21 cellular contexts compared by ENCODE assay signal in the genomic region with DNA sequence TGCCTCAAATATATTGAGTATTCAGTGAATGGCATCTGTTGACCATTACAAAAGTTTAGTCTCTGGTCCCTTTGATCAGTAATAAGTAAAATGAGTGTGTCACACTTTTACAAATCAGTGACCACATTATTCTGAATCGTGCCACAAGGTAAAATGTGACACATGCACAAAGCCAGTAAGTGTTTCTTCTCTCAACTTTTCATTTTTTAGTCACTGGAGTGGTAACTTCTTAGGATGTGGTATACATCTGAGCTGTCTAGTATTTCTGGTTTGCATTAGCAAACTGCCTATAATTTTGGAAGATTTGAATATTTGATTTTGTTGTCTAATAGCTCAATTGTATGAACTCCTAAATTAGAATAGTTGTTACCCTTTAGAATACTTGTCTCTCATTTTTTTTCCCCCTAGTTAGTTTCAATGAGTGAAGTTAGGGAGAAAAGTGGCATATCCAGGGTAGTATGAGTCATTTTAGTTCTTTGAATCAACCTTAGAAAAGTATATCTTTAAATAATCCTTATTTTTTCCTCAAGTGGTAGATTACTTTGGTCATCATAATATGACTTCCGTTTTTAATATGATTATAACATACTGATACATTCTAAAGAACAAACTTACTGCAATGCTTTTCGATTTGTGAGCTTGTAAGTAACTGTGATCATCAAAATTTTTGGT. TPM values are rescaled to one million over a fixed set of nuclear protein-coding genes. Genes with fewer than 3 reads are reported as not detected.
DNase-seq lines count a peak whose midpoint lies in the region; ATAC-seq, FAIRE-seq and TF ChIP-seq lines count a peak whose summit lies in the region.
"Had no signal": no experiment of that assay in that cellular context is flagged by ENCODE, and none has a peak within 500 bp of the region (broad histone marks: within the 10 kb centered on the region; RNA-seq: fewer than 3 reads in every experiment).

No MANE protein-coding gene starts in this region.

- H3K36me3 ChIP-seq in Panc1 (ENCODE audit: control insufficient read depth, insufficient read depth, low read length) (0 out of 2 replicates have a peak, but pooled peaks cover 3% of the 10 kb centered on the region), endothelial cell of umbilical vein (ENCODE audit: control insufficient read depth in 2 of 2, extremely low read depth in 1 of 2, insufficient read depth in 2 of 2, low read length in 2 of 2) (no peaks in the 10 kb centered on the region), spleen (peaks cover 0 to 37% (median 0%) of the 10 kb centered on the region in 6 donors)
- H3K36me3 ChIP-seq: adrenal gland had no signal

- intact Hi-C loops in activated CD8-positive, alpha-beta T cell treated with anti-CD3 and anti-CD28 coated beads for 36 hours (cut with micrococcal nuclease): no loop called here
- intact Hi-C loops in Panc1 (cut with micrococcal nuclease; ENCODE audit: unreplicated experiment): no loop called here
- intact Hi-C loops in endothelial cell of umbilical vein (cut with micrococcal nuclease): no loop called here
- intact Hi-C loops in spleen (cut with DNase I; ENCODE audit: low total_unique reads): no loop called here

- H3K4me3 ChIP-seq in Panc1 (ENCODE audit: low read depth in 2 of 2, low read length in 2 of 2) (no peak overlapping the region), endothelial cell of umbilical vein (replicated peaks in 1 of 3; ENCODE audit: insufficient read depth in 1 of 3, low read depth in 1 of 3, low read length in 3 of 3) (peak overlapping the region in 1 of 3 experiments; percentile 5), spleen (no peak overlapping the region)
- H3K4me3 ChIP-seq: adrenal gland, cardiac muscle cell, esophagus squamous epithelium had no signal

- H3K9me3 Mint-ChIP-seq in activated CD8-positive, alpha-beta T cell treated with anti-CD3 and anti-CD28 coated beads for 36 hours: no peaks in the 10 kb centered on the region
- H3K9me3 Mint-ChIP-seq in activated CD8-positive, alpha-beta T cell treated with anti-CD3 and anti-CD28 coated beads, Interleukin-2, amount 10 ng/mL, durations not matched to agents 7 days and 5 days (ENCODE audit: insufficient read depth): no peaks in the 10 kb centered on the region
- no peaks in the 10 kb centered on the region for H3K9me3 Mint-ChIP-seq in stimulated activated memory B cell treated with anti-CD40 and anti-IgM and Interleukin-4, amounts not matched to agents 10 μg/mL and 1 μg/mL and 100 μg/mL, for 72 hours
- H3K9me3 Mint-ChIP-seq: CD4-positive, alpha-beta T cell; naive B cell had no signal

- no peaks in the 10 kb centered on the region for H3K27me3 Mint-ChIP-seq in activated CD8-positive, alpha-beta T cell treated with anti-CD3 and anti-CD28 coated beads for 36 hours
- H3K27me3 Mint-ChIP-seq in activated CD8-positive, alpha-beta T cell treated with anti-CD3 and anti-CD28 coated beads, Interleukin-2, amount 10 ng/mL, durations not matched to agents 7 days and 5 days (ENCODE audit: low read depth): no peaks in the 10 kb centered on the region
- H3K27me3 Mint-ChIP-seq in stimulated activated memory B cell treated with anti-CD40 and anti-IgM and Interleukin-4, amounts not matched to agents 10 μg/mL and 1 μg/mL and 100 μg/mL, for 72 hours: no peaks in the 10 kb centered on the region
- H3K27me3 Mint-ChIP-seq: CD4-positive, alpha-beta T cell; naive B cell; progenitor cell of endocrine pancreas had no signal

- POLR2A ChIA-PET in activated CD8-positive, alpha-beta T cell treated with anti-CD3 and anti-CD28 coated beads for 36 hours (lab: Charles Lee): no interaction called here
- POLR2A ChIA-PET in activated CD8-positive, alpha-beta T cell treated with anti-CD3 and anti-CD28 coated beads, Interleukin-2, amount 10 ng/mL, durations not matched to agents 7 days and 5 days (lab: Charles Lee): no interaction called here
- POLR2A ChIA-PET in Panc1 (lab: Charles Lee) (no interaction called here), endothelial cell of umbilical vein (lab: Charles Lee) (no interaction called here)

- peaks cover 28% of the 10 kb centered on the region for H3K4me1 Mint-ChIP-seq in activated CD8-positive, alpha-beta T cell treated with anti-CD3 and anti-CD28 coated beads for 36 hours (ENCODE audit: low read depth)
- H3K4me1 Mint-ChIP-seq in activated CD8-positive, alpha-beta T cell treated with anti-CD3 and anti-CD28 coated beads, Interleukin-2, amount 10 ng/mL, durations not matched to agents 7 days and 5 days (ENCODE audit: low read depth): peaks cover 20% of the 10 kb centered on the region
- H3K4me1 Mint-ChIP-seq in stimulated activated memory B cell treated with anti-CD40 and anti-IgM and Interleukin-4, amounts not matched to agents 10 μg/mL and 1 μg/mL and 100 μg/mL, for 72 hours: peaks cover 11% of the 10 kb centered on the region

- ATAC-seq in activated CD8-positive, alpha-beta T cell treated with anti-CD3 and anti-CD28 coated beads for 36 hours: peak; percentile 80
- no peak for ATAC-seq in activated CD8-positive, alpha-beta T cell treated with anti-CD3 and anti-CD28 coated beads, Interleukin-2, amount 10 ng/mL, durations not matched to agents 7 days and 5 days
- ATAC-seq in Panc1 (no peak), GM18517 (IDR thresholded peaks at IDR 0.05; ENCODE audit: unreplicated experiment) (no peak)
- no peak for ATAC-seq in stimulated activated memory B cell treated with anti-CD40 and anti-IgM and Interleukin-4, amounts not matched to agents 10 μg/mL and 1 μg/mL and 100 μg/mL, for 72 hours

- no peak for FAIRE-seq in endothelial cell of umbilical vein (lab: Jason Lieb, UNC)

- H3K9me1 ChIP-seq in endothelial cell of umbilical vein (replicated peaks; ENCODE audit: control insufficient read depth, extremely low read depth, insufficient read depth, low read length): no peaks in the 10 kb centered on the region

- H3K9me3 ChIP-seq in Panc1 (ENCODE audit: control insufficient read depth, insufficient read depth, low read depth, low read length): no peaks in the 10 kb centered on the region
- H3K9me3 ChIP-seq in endothelial cell of umbilical vein (replicated peaks; ENCODE audit: control insufficient read depth, insufficient read depth, low read length): no peaks in the 10 kb centered on the region
- no peaks in the 10 kb centered on the region for H3K9me3 ChIP-seq in spleen
- H3K9me3 ChIP-seq: adrenal gland, esophagus squamous epithelium had no signal

- H3K4me1 ChIP-seq in Panc1 (ENCODE audit: control insufficient read depth, insufficient read depth, low read length) (peaks cover 9% of the 10 kb centered on the region; the same call in 1 of the 2 replicates), endothelial cell of umbilical vein (ENCODE audit: control insufficient read depth, extremely low read depth, insufficient read depth, low read length) (peaks cover 21% of the 10 kb centered on the region), spleen (peaks cover 0 to 68% (median 17%) of the 10 kb centered on the region in 6 donors)

- peaks cover 12% of the 10 kb centered on the region for H3K36me3 Mint-ChIP-seq in activated CD8-positive, alpha-beta T cell treated with anti-CD3 and anti-CD28 coated beads for 36 hours (ENCODE audit: low read depth)
- H3K36me3 Mint-ChIP-seq in activated CD8-positive, alpha-beta T cell treated with anti-CD3 and anti-CD28 coated beads, Interleukin-2, amount 10 ng/mL, durations not matched to agents 7 days and 5 days (ENCODE audit: low read depth): peaks cover 28% of the 10 kb centered on the region
- peaks cover 31% of the 10 kb centered on the region for H3K36me3 Mint-ChIP-seq in stimulated activated memory B cell treated with anti-CD40 and anti-IgM and Interleukin-4, amounts not matched to agents 10 μg/mL and 1 μg/mL and 100 μg/mL, for 72 hours

- no peak overlapping the region for H3K27ac ChIP-seq in Panc1 (ENCODE audit: low read length)
- no peak overlapping the region for H3K27ac ChIP-seq in endothelial cell of umbilical vein (ENCODE audit: insufficient read depth, low read depth, low read length)
- H3K27ac ChIP-seq in spleen: peak overlapping the region in 5 of 8 donors; percentile 16 to 60 (median 32)
- H3K27ac ChIP-seq: cardiac muscle cell, esophagus squamous epithelium had no signal

- TF ChIP-seq POLR2A in endothelial cell of umbilical vein (IDR thresholded peaks at IDR 0.05; ENCODE audit: low read depth, low read length) (no peak), spleen (IDR thresholded peaks at IDR 0.05) (no peak)

- DNase-seq in activated CD8-positive, alpha-beta T cell treated with anti-CD3 and anti-CD28 coated beads for 36 hours: peak; percentile 10
- no peak for DNase-seq in activated CD8-positive, alpha-beta T cell treated with anti-CD3 and anti-CD28 coated beads, Interleukin-2, amount 10 ng/mL, durations not matched to agents 7 days and 5 days
- DNase-seq in Panc1 (ENCODE audit: low read depth, low spot score) (no peak), endothelial cell of umbilical vein (ENCODE audit: low read depth, low spot score) (no peak), spleen (no peak), NCI-H2196 treated with DMSO at 0.1 percent for 48 hours (lab: John Stamatoyannopoulos, UW; ENCODE audit: unreplicated experiment) (no peak)
- DNase-seq: ACHN; activated CD4-positive, CD25-positive, alpha-beta regulatory T cell; adrenal gland; CD4-positive, alpha-beta T cell; DMS53; effector CD4-positive, alpha-beta T cell; esophagus squamous epithelium; naive B cell; NCI-H1048; NCI-H2081; NCI-H510A treated with DMSO at 0.1 percent for 48 hours had no signal

- TF ChIP-seq CTCF in activated CD8-positive, alpha-beta T cell treated with anti-CD3 and anti-CD28 coated beads for 36 hours (IDR thresholded peaks at IDR 0.05): no peak
- TF ChIP-seq CTCF in Panc1 (IDR thresholded peaks at IDR 0.05): no peak
- TF ChIP-seq CTCF in endothelial cell of umbilical vein (IDR thresholded peaks at IDR 0.05; ENCODE audit: extremely low read depth in 1 of 2, insufficient read depth in 1 of 2, low read depth in 1 of 2, low read length in 2 of 2): no peak
- TF ChIP-seq CTCF in spleen (IDR thresholded peaks at IDR 0.05 in 8 of 11, conservative IDR thresholded peaks at IDR 0.05 in 3 of 11): no peak

- H3K9ac ChIP-seq in endothelial cell of umbilical vein (replicated peaks; ENCODE audit: extremely low read depth, insufficient read depth, low read length): no peak overlapping the region

- no peak overlapping the region for H2AFZ ChIP-seq in endothelial cell of umbilical vein (ENCODE audit: low read depth, low read length)

- peaks cover 52% of the 10 kb centered on the region for H3K79me2 ChIP-seq in endothelial cell of umbilical vein (ENCODE audit: control insufficient read depth, insufficient read depth, low read length)

- H3K27ac Mint-ChIP-seq in activated CD8-positive, alpha-beta T cell treated with anti-CD3 and anti-CD28 coated beads for 36 hours: peak overlapping the region; percentile 37
- H3K27ac Mint-ChIP-seq in activated CD8-positive, alpha-beta T cell treated with anti-CD3 and anti-CD28 coated beads, Interleukin-2, amount 10 ng/mL, durations not matched to agents 7 days and 5 days: no peak overlapping the region
- H3K27ac Mint-ChIP-seq in stimulated activated memory B cell treated with anti-CD40 and anti-IgM and Interleukin-4, amounts not matched to agents 10 μg/mL and 1 μg/mL and 100 μg/mL, for 72 hours: no peak overlapping the region
- H3K27ac Mint-ChIP-seq: CD4-positive, alpha-beta T cell; progenitor cell of endocrine pancreas had no signal

- no peak overlapping the region for H3K4me3 Mint-ChIP-seq in activated CD8-positive, alpha-beta T cell treated with anti-CD3 and anti-CD28 coated beads for 36 hours
- no peak overlapping the region for H3K4me3 Mint-ChIP-seq in activated CD8-positive, alpha-beta T cell treated with anti-CD3 and anti-CD28 coated beads, Interleukin-2, amount 10 ng/mL, durations not matched to agents 7 days and 5 days
- H3K4me3 Mint-ChIP-seq in stimulated activated memory B cell treated with anti-CD40 and anti-IgM and Interleukin-4, amounts not matched to agents 10 μg/mL and 1 μg/mL and 100 μg/mL, for 72 hours: no peak overlapping the region
- H3K4me3 Mint-ChIP-seq: CD4-positive, alpha-beta T cell; naive B cell had no signal

- H3K4me2 ChIP-seq in endothelial cell of umbilical vein (ENCODE audit: insufficient read depth, low read length): peak overlapping the region; percentile 79

- CTCF ChIA-PET in activated CD8-positive, alpha-beta T cell treated with anti-CD3 and anti-CD28 coated beads for 36 hours (lab: Charles Lee): interaction anchor here (1.0 kb wide), 2 partner anchors 13 to 20 kb away, joined by 3 read pairs; no protein-coding TSS in a partner anchor
- CTCF ChIA-PET in activated CD8-positive, alpha-beta T cell treated with anti-CD3 and anti-CD28 coated beads, Interleukin-2, amount 10 ng/mL, durations not matched to agents 7 days and 5 days (lab: Charles Lee): interaction anchor here (1.7 kb wide), 1 partner anchor 10 kb away, joined by 4 read pairs; no protein-coding TSS in a partner anchor
- CTCF ChIA-PET in Panc1 (lab: Charles Lee): no interaction called here
- CTCF ChIA-PET in endothelial cell of umbilical vein (lab: Charles Lee): interaction anchor here (0.5 to 0.9 kb wide), 2 partner anchors 28 to 31 kb away, joined by 3 read pairs; no protein-coding TSS in a partner anchor

- 70 to 82% (median 73%) methylated on average over 3 of the region's 3 CpGs for WGBS in spleen, 5 donors

- no peaks in the 10 kb centered on the region for H3K27me3 ChIP-seq in Panc1 (ENCODE audit: control insufficient read depth, insufficient read depth, low read length)
- H3K27me3 ChIP-seq in endothelial cell of umbilical vein (ENCODE audit: control insufficient read depth in 2 of 2, insufficient read depth in 2 of 2, low read length in 2 of 2): no peaks in the 10 kb centered on the region
- no peaks in the 10 kb centered on the region for H3K27me3 ChIP-seq in spleen (replicated peaks in 1 of 7)
- H3K27me3 ChIP-seq: adrenal gland, cardiac muscle cell, esophagus squamous epithelium had no signal

- in situ Hi-C loops in Panc1 (cut with HindIII; ENCODE audit: low pct_unique_long_range_greater_than_20kb, low sequenced_read_pairs): no loop called here

- H4K20me1 ChIP-seq in endothelial cell of umbilical vein (replicated peaks; ENCODE audit: control insufficient read depth, extremely low read depth, insufficient read depth, low read length): no peaks in the 10 kb centered on the region

- TSS peak; percentile 9 for BruUV-seq in Panc1 (replicated peaks; lab: Mats Ljungman, UMichigan)
- BruUV-seq in endothelial cell of umbilical vein (replicated peaks; lab: Mats Ljungman, UMichigan): no TSS peak

- dilution Hi-C loops in endothelial cell of umbilical vein (cut with MboI; ENCODE audit: extremely low pct_ligation_motif_present, low sequenced_read_pairs): no loop called here

RNA-seq across cellular contexts. Expression of a gene that starts 18.1 kb away (rescaled TPM):
- 10 to 100 TPM; 29.9 to 32.0 TPM for total RNA-seq in activated CD8-positive, alpha-beta T cell treated with anti-CD3 and anti-CD28 coated beads for 36 hours
- total RNA-seq in activated CD8-positive, alpha-beta T cell treated with anti-CD3 and anti-CD28 coated beads, Interleukin-2, amount 10 ng/mL, durations not matched to agents 7 days and 5 days: 10 to 100 TPM; 34.3 to 38.4 TPM
- total RNA-seq in Panc1 (2021; ENCODE audit: unreplicated experiment): 54.2 TPM
- 27.8 TPM for polyA plus RNA-seq in Panc1 (2012; ENCODE audit: insufficient read length)
- 64.0 and 71.7 TPM in 2 replicates for total RNA-seq in endothelial cell of umbilical vein
- polyA plus RNA-seq in endothelial cell of umbilical vein: 9.7 and 14.3 TPM in 2 replicates
- polyA plus RNA-seq in endothelial cell of umbilical vein (2011; cell fraction: cytosol; rRNA removed): 16.1 TPM in 2 replicates
- 49.7 and 58.3 TPM in 2 replicates for polyA plus RNA-seq in endothelial cell of umbilical vein (2011; cell fraction: nucleus; rRNA removed)
- 25.0 and 35.3 TPM in 2 replicates for polyA plus RNA-seq in endothelial cell of umbilical vein (2012)
- 52.7 and 73.9 TPM in 2 replicates for polyA minus RNA-seq in endothelial cell of umbilical vein
- polyA minus RNA-seq in endothelial cell of umbilical vein (2011; cell fraction: cytosol; rRNA and poly(A)+ RNA removed): 30.5 TPM
- 107 and 120 TPM in 2 replicates for polyA minus RNA-seq in endothelial cell of umbilical vein (2011; cell fraction: nucleus; rRNA and poly(A)+ RNA removed)
- 10 to 100 TPM; 49.6 to 78.4 (median 53.7) TPM for total RNA-seq in spleen
- polyA plus RNA-seq in spleen: 1 to 10 TPM; 5.6 to 7.3 (median 6.0) TPM

Comparison
In these comparisons a context has a peak if more than half of its experiments do, and no peak if none do; other contexts are left out.
1. H3K27ac ChIP-seq: peak in spleen (5 of 8); none in Panc1 (single experiment) and endothelial cell of umbilical vein (single experiment).